ENCODE assay signal across 13 cellular contexts in genomic region chr11:34278708-34279297, GRCh38.
DNase-seq lines count a peak whose midpoint lies in the region; ATAC-seq lines count a peak whose summit lies in the region.
"Had no signal": no experiment of that assay in that cellular context is flagged by ENCODE, and none has a peak within 500 bp of the region (broad histone marks: within the 10 kb centered on the region; RNA-seq: fewer than 3 reads in every experiment).

No MANE protein-coding gene starts in this region.

- CTCF ChIA-PET in activated CD4-positive, alpha-beta T cell treated with anti-CD3 and anti-CD28 coated beads for 36 hours (lab: Charles Lee) = no interaction called here

- peak; percentile 84 for DNase-seq in left lobe of liver (ENCODE audit: low spot score)
- DNase-seq in activated CD4-positive, alpha-beta T cell treated with anti-CD3 and anti-CD28 coated beads for 36 hours = no peak
- no peak for DNase-seq in amygdala (lab: John Stamatoyannopoulos, UW)
- no peak for DNase-seq in NCI-H128 (lab: John Stamatoyannopoulos, UW; ENCODE audit: unreplicated experiment)
- DNase-seq in posterior cingulate gyrus = no peak
- DNase-seq: CD4-positive, CD25-positive, alpha-beta regulatory T cell; NCI-H1105; stimulated activated CD4-positive, alpha-beta T cell treated with anti-CD3 and anti-CD28 coated beads, Interleukin-1b, Interleukin-23, amount 100 ng/mL, for 48 hours; stimulated activated naive CD4-positive, alpha-beta T cell had no signal

- H3K36me3 Mint-ChIP-seq in activated CD4-positive, alpha-beta T cell treated with anti-CD3 and anti-CD28 coated beads for 36 hours (ENCODE audit: low read depth) = no peaks in the 10 kb centered on the region
- H3K36me3 Mint-ChIP-seq: CD4-positive, CD25-positive, alpha-beta regulatory T cell; WTC11 had no signal

- no peak overlapping the region for H3K27ac Mint-ChIP-seq in activated CD4-positive, alpha-beta T cell treated with anti-CD3 and anti-CD28 coated beads for 36 hours
- H3K27ac Mint-ChIP-seq: WTC11 had no signal

- no peaks in the 10 kb centered on the region for H3K9me3 Mint-ChIP-seq in activated CD4-positive, alpha-beta T cell treated with anti-CD3 and anti-CD28 coated beads for 36 hours (ENCODE audit: low read depth)
- H3K9me3 Mint-ChIP-seq: CD4-positive, CD25-positive, alpha-beta regulatory T cell; WTC11 had no signal

- ATAC-seq in GM18520 (IDR thresholded peaks at IDR 0.05; ENCODE audit: unreplicated experiment) (peak; percentile 72), GM21529 (IDR thresholded peaks at IDR 0.05; ENCODE audit: unreplicated experiment) (peak; percentile 85), HG03342 (IDR thresholded peaks at IDR 0.05; ENCODE audit: unreplicated experiment) (peak; percentile 65), left lobe of liver (peak; percentile 85)
- ATAC-seq in activated CD4-positive, alpha-beta T cell treated with anti-CD3 and anti-CD28 coated beads for 36 hours = no peak
- ATAC-seq: WTC11 had no signal

- H3K4me1 Mint-ChIP-seq in activated CD4-positive, alpha-beta T cell treated with anti-CD3 and anti-CD28 coated beads for 36 hours = no peaks in the 10 kb centered on the region

- no peaks in the 10 kb centered on the region for H3K27me3 Mint-ChIP-seq in activated CD4-positive, alpha-beta T cell treated with anti-CD3 and anti-CD28 coated beads for 36 hours

- no peak overlapping the region for H3K4me3 Mint-ChIP-seq in activated CD4-positive, alpha-beta T cell treated with anti-CD3 and anti-CD28 coated beads for 36 hours
- H3K4me3 Mint-ChIP-seq: CD4-positive, CD25-positive, alpha-beta regulatory T cell; WTC11 had no signal

- intact Hi-C loops in activated CD4-positive, alpha-beta T cell treated with anti-CD3 and anti-CD28 coated beads for 36 hours (cut with DNase I, micrococcal nuclease) = no loop called here
- intact Hi-C loops in posterior cingulate gyrus (cut with DNase I) = no loop called here

- POLR2A ChIA-PET in activated CD4-positive, alpha-beta T cell treated with anti-CD3 and anti-CD28 coated beads for 36 hours (lab: Charles Lee) = no interaction called here
